1 cellular context compared by ENCODE assay signal in the genomic region with DNA sequence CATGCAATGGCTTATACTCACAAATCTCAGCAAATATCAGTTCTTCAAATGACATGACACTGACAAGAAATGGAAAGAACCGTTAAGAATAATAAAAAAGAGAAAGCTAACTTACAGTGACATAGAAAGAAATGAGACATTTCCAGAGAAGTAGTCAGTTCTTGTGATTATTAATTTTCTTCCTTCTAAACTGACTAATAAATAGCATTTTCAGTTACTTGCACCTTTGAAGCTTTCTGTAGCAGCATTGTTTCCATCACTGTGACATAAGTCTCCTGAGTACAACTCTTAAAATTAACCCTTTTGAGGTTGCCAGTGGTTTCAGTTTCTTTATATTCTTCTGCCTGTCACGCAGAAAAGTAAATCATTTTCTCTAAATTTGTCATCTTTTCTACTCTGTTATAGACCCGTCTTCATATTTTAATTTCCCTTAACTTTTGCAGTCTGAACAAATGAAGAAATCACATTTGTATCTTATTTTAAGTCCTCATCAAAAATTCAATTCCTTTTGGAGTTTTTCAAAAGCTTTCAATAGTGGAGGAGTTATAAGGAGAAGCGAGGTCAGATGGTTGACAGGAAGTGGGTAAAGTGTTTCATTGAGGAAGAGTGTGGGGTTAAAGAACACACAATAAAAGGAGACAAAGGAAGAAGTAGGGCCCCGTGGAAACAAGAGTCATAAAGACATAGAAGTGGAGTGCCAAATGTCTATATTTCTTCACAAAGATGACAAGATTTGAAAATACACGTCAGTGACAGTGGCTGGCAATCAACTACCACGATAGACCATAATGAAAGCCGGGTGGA.
TF ChIP-seq lines count a peak whose summit lies in the region.

No MANE protein-coding gene starts in this region.

TF ChIP-seq in GM12878, 131 proteins besides CTCF, POLR2A, EP300 and RAD21 (continued from another document):
- TF ChIP-seq RB1 (IDR thresholded peaks at IDR 0.05; ENCODE audit: borderline replicate concordance) (no peak), NR2C1 (IDR thresholded peaks at IDR 0.05) (no peak), ATF7 (IDR thresholded peaks at IDR 0.05; ENCODE audit: low read depth) (peak; percentile 91), HDAC6 (IDR thresholded peaks at IDR 0.05; ENCODE audit: unreplicated experiment) (no peak), TCF7 (IDR thresholded peaks at IDR 0.05; ENCODE audit: borderline replicate concordance) (peak; percentile 97), ZSCAN29 (IDR thresholded peaks at IDR 0.05) (no peak), MTA3 (IDR thresholded peaks at IDR 0.05; ENCODE audit: borderline replicate concordance, low read length) (peak; percentile 87), SREBF2 (IDR thresholded peaks at IDR 0.05; ENCODE audit: low read length) (no peak), MEF2A (IDR thresholded peaks at IDR 0.05; ENCODE audit: insufficient read depth, low read depth, low read length) (peak; percentile 89), SIX5 (IDR thresholded peaks at IDR 0.05; ENCODE audit: low read depth, low read length, severe bottlenecking) (no peak), RAD51 (IDR thresholded peaks at IDR 0.05) (peak; percentile 59), CHD1 (IDR thresholded peaks at IDR 0.05; ENCODE audit: low read depth, low read length) (no peak), ZNF622 (IDR thresholded peaks at IDR 0.05) (no peak), TARDBP (IDR thresholded peaks at IDR 0.05; ENCODE audit: borderline replicate concordance) (no peak), EGR1 (IDR thresholded peaks at IDR 0.05; ENCODE audit: borderline replicate concordance in 1 of 2, low read depth in 2 of 2, low read length in 2 of 2) (no peak), ZNF217 (IDR thresholded peaks at IDR 0.05) (peak; percentile 96; the same call in 1 of the 2 replicates), FOXM1 (IDR thresholded peaks at IDR 0.05; ENCODE audit: low read depth, low read length) (peak; percentile 100), MYC (IDR thresholded peaks at IDR 0.05; ENCODE audit: insufficient read depth, insufficient read length, insufficient replicate concordance, low read length, severe bottlenecking) (no peak), NFXL1 (IDR thresholded peaks at IDR 0.05; ENCODE audit: borderline replicate concordance) (no peak), NRF1 (conservative IDR thresholded peaks at IDR 0.05; ENCODE audit: low read depth, low read length) (no peak), EED (IDR thresholded peaks at IDR 0.05; ENCODE audit: low read depth) (peak; percentile 65), PML (IDR thresholded peaks at IDR 0.05; ENCODE audit: low read length) (peak; percentile 72), TCF3 (IDR thresholded peaks at IDR 0.05; ENCODE audit: borderline replicate concordance, insufficient read depth, low read depth, low read length) (peak; percentile 54; the same call in 1 of the 2 replicates), POLR2AphosphoS2 (IDR thresholded peaks at IDR 0.05; ENCODE audit: low read depth, low read length) (no peak), GATAD2B (conservative IDR thresholded peaks at IDR 0.05; ENCODE audit: low read depth) (no peak)
- TF ChIP-seq, protein P1, sequence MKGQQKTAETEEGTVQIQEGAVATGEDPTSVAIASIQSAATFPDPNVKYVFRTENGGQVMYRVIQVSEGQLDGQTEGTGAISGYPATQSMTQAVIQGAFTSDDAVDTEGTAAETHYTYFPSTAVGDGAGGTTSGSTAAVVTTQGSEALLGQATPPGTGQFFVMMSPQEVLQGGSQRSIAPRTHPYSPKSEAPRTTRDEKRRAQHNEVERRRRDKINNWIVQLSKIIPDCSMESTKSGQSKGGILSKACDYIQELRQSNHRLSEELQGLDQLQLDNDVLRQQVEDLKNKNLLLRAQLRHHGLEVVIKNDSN (IDR thresholded peaks at IDR 0.05; ENCODE audit: borderline replicate concordance, extremely low read length, insufficient read depth, low read depth, low read length): no peak
- TF ChIP-seq, protein P2, sequence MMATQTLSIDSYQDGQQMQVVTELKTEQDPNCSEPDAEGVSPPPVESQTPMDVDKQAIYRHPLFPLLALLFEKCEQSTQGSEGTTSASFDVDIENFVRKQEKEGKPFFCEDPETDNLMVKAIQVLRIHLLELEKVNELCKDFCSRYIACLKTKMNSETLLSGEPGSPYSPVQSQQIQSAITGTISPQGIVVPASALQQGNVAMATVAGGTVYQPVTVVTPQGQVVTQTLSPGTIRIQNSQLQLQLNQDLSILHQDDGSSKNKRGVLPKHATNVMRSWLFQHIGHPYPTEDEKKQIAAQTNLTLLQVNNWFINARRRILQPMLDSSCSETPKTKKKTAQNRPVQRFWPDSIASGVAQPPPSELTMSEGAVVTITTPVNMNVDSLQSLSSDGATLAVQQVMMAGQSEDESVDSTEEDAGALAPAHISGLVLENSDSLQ (IDR thresholded peaks at IDR 0.05): peak; percentile 89
- TF ChIP-seq, protein P3, sequence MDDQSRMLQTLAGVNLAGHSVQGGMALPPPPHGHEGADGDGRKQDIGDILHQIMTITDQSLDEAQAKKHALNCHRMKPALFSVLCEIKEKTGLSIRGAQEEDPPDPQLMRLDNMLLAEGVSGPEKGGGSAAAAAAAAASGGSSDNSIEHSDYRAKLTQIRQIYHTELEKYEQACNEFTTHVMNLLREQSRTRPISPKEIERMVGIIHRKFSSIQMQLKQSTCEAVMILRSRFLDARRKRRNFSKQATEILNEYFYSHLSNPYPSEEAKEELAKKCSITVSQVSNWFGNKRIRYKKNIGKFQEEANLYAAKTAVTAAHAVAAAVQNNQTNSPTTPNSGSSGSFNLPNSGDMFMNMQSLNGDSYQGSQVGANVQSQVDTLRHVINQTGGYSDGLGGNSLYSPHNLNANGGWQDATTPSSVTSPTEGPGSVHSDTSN (IDR thresholded peaks at IDR 0.05; ENCODE audit: insufficient replicate concordance, low read depth, low read length): peak; percentile 36
- TF ChIP-seq, protein P4, sequence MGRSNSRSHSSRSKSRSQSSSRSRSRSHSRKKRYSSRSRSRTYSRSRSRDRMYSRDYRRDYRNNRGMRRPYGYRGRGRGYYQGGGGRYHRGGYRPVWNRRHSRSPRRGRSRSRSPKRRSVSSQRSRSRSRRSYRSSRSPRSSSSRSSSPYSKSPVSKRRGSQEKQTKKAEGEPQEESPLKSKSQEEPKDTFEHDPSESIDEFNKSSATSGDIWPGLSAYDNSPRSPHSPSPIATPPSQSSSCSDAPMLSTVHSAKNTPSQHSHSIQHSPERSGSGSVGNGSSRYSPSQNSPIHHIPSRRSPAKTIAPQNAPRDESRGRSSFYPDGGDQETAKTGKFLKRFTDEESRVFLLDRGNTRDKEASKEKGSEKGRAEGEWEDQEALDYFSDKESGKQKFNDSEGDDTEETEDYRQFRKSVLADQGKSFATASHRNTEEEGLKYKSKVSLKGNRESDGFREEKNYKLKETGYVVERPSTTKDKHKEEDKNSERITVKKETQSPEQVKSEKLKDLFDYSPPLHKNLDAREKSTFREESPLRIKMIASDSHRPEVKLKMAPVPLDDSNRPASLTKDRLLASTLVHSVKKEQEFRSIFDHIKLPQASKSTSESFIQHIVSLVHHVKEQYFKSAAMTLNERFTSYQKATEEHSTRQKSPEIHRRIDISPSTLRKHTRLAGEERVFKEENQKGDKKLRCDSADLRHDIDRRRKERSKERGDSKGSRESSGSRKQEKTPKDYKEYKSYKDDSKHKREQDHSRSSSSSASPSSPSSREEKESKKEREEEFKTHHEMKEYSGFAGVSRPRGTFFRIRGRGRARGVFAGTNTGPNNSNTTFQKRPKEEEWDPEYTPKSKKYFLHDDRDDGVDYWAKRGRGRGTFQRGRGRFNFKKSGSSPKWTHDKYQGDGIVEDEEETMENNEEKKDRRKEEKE (IDR thresholded peaks at IDR 0.05): no peak
